In the genomic region with DNA sequence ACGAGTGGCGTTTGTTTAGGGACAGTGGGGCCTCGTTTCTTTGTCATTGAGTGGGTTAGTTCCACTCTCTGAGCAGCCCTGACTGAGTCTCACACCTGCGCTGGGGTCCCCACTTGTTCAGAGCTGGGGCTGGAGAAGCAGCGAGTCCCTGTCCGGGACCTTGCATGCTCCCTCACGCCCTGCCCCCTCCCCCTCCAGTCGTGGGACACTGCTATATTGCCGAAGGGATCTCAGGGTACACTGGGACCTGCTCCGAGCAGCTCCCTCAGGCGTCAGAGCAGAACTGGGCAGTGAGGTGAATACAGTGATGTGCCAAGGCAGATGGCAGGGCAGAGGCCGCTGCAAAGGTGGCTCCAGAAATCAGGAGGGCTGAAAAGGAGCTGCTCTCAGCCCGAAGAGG, we compare ENCODE assay signal across 8 cellular contexts. TPM values are rescaled to one million over a fixed set of nuclear protein-coding genes. Genes with fewer than 3 reads are reported as not detected.
DNase-seq lines count a peak whose midpoint lies in the region; ATAC-seq and TF ChIP-seq lines count a peak whose summit lies in the region.

No MANE protein-coding gene starts in this region.

- H3K4me3 ChIP-seq in prostate gland (no peak overlapping the region), tibial nerve (no peak overlapping the region)

- TF ChIP-seq EP300 in tibial nerve (IDR thresholded peaks at IDR 0.05), result no peak

- intact Hi-C loops in prostate gland (cut with DNase I), result no loop called here

- ATAC-seq in GM19035 (IDR thresholded peaks at IDR 0.05; ENCODE audit: unreplicated experiment) (peak; percentile 22), HG02763 (IDR thresholded peaks at IDR 0.05; ENCODE audit: unreplicated experiment) (peak; percentile 4)

- peaks cover 6% of the 10 kb centered on the region for H3K4me1 ChIP-seq in prostate gland (replicated peaks)
- peaks cover 0 to 50% (median 44%) of the 10 kb centered on the region in 4 donors for H3K4me1 ChIP-seq in tibial nerve

- H3K9me3 ChIP-seq in prostate gland (no peaks in the 10 kb centered on the region), tibial nerve (peaks cover 0 to 3% (median 0%) of the 10 kb centered on the region in 4 donors)

- peaks cover 86% of the 10 kb centered on the region for H3K4me1 Mint-ChIP-seq in activated CD4-positive, alpha-beta memory T cell treated with anti-CD3 and anti-CD28 coated beads, Interleukin-2, amount 10 ng/mL, durations not matched to agents 7 days and 5 days

- no peaks in the 10 kb centered on the region for H3K9me3 Mint-ChIP-seq in activated CD4-positive, alpha-beta memory T cell treated with anti-CD3 and anti-CD28 coated beads, Interleukin-2, amount 10 ng/mL, durations not matched to agents 7 days and 5 days

- DNase-seq in activated CD4-positive, alpha-beta memory T cell treated with anti-CD3 and anti-CD28 coated beads, Interleukin-2, amount 10 ng/mL, durations not matched to agents 7 days and 5 days, result no peak
- DNase-seq in prostate gland (ENCODE audit: low spot score), result peak; percentile 3
- no peak for DNase-seq in COLO829 (ENCODE audit: low spot score)
- DNase-seq in SIG-M5 (lab: John Stamatoyannopoulos, UW), result no peak
- DNase-seq in tibial nerve (ENCODE audit: low spot score in 2 of 2), result no peak
- DNase-seq in stimulated activated CD4-positive, alpha-beta T cell treated with anti-CD3 and anti-CD28 coated beads, Interleukin-4, amount 100 ng/mL, for 4 hours, result no peak

- CTCF ChIA-PET in activated CD4-positive, alpha-beta memory T cell treated with anti-CD3 and anti-CD28 coated beads, Interleukin-2, amount 10 ng/mL, durations not matched to agents 7 days and 5 days (lab: Charles Lee), result interaction anchor here (1.1 to 3.4 kb wide), 2 partner anchors 52 to 79 kb away, joined by 3 to 15 read pairs; no protein-coding TSS in a partner anchor

- peak overlapping the region; percentile 22 for H3K4me3 Mint-ChIP-seq in activated CD4-positive, alpha-beta memory T cell treated with anti-CD3 and anti-CD28 coated beads, Interleukin-2, amount 10 ng/mL, durations not matched to agents 7 days and 5 days

- TF ChIP-seq CTCF in prostate gland (IDR thresholded peaks at IDR 0.05) (no peak), tibial nerve (IDR thresholded peaks at IDR 0.05) (no peak)

- peaks cover 8% of the 10 kb centered on the region for H3K27me3 Mint-ChIP-seq in activated CD4-positive, alpha-beta memory T cell treated with anti-CD3 and anti-CD28 coated beads, Interleukin-2, amount 10 ng/mL, durations not matched to agents 7 days and 5 days

- H3K36me3 ChIP-seq in prostate gland, result no peaks in the 10 kb centered on the region
- H3K36me3 ChIP-seq in tibial nerve, result no peaks in the 10 kb centered on the region

- WGBS in prostate gland, result 84% methylated on average over 13 of the region's 13 CpGs
- WGBS in tibial nerve, 2 donors, result 75% methylated on average over 13 of the region's 13 CpGs

- H3K27me3 ChIP-seq in prostate gland (replicated peaks; ENCODE audit: insufficient read depth) (no peaks in the 10 kb centered on the region), tibial nerve (no peaks in the 10 kb centered on the region)

- POLR2A ChIA-PET in activated CD4-positive, alpha-beta memory T cell treated with anti-CD3 and anti-CD28 coated beads, Interleukin-2, amount 10 ng/mL, durations not matched to agents 7 days and 5 days (lab: Charles Lee), result interaction anchor here (0.7 to 9.2 kb wide), 4 partner anchors 22 to 168 kb away, joined by 3 to 128 read pairs (median 44); partner anchors contain the start of gene KLF13

- TF ChIP-seq POLR2A in prostate gland (IDR thresholded peaks at IDR 0.05), result no peak
- TF ChIP-seq POLR2A in tibial nerve (IDR thresholded peaks at IDR 0.05), result no peak

- no peaks in the 10 kb centered on the region for H3K36me3 Mint-ChIP-seq in activated CD4-positive, alpha-beta memory T cell treated with anti-CD3 and anti-CD28 coated beads, Interleukin-2, amount 10 ng/mL, durations not matched to agents 7 days and 5 days (ENCODE audit: low read depth)

- peak overlapping the region; percentile 89 for H3K27ac Mint-ChIP-seq in activated CD4-positive, alpha-beta memory T cell treated with anti-CD3 and anti-CD28 coated beads, Interleukin-2, amount 10 ng/mL, durations not matched to agents 7 days and 5 days

- H3K27ac ChIP-seq in prostate gland, result no peak overlapping the region
- peak overlapping the region in 2 of 4 donors; percentile 34 to 81 for H3K27ac ChIP-seq in tibial nerve

RNA-seq across cellular contexts. Expression of gene KLF13, which starts 59.9 kb away (rescaled TPM):
- 100 to 1,000 TPM; 199 TPM for total RNA-seq in activated CD4-positive, alpha-beta memory T cell treated with anti-CD3 and anti-CD28 coated beads, Interleukin-2, amount 10 ng/mL, durations not matched to agents 7 days and 5 days
- total RNA-seq in prostate gland, result 10 to 100 TPM; 16.6 to 56.5 TPM
- 10 to 100 TPM; 61.2 to 77.9 (median 75.1) TPM for total RNA-seq in tibial nerve
